Comparison of ENCODE assay signal across 11 cellular contexts in the genomic region with DNA sequence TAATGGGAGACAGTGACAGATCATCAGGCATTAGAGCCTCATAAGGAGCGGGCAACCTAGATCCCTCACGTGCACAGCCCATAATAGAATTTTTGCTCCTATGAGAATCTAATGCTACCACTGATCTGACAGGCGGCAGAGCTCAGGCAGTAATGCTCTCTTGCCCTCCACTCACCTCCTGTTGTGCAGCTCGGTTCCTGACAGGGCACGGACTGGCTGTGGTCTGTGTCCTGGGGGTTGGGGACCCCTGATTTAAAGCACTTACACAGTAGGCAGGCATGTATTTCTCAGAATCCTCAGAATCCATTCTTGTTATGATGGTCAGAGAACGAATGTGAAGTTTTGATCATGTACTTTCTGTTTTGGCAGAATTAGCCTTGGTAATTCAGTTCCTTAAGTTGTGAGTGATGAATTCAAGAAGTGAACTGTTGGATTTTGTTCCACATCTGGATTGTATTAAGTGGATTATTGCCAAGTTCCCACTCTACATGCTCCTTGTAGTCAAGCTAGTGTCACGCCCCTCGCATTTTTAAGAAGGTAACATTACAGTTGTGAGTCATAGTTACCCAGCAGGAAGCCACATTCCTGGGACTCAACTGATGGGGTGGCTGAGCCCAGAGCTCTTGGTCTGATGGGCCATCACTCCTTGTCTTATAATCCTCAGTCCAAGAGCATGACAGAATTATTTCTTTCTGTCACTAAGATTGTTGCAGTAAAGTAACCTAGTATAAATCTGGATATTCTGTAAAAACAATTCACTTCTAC.
DNase-seq lines count a peak whose midpoint lies in the region; ATAC-seq, FAIRE-seq and TF ChIP-seq lines count a peak whose summit lies in the region.
"Had no signal": no experiment of that assay in that cellular context is flagged by ENCODE, and none has a peak within 500 bp of the region (broad histone marks: within the 10 kb centered on the region; RNA-seq: fewer than 3 reads in every experiment).

No MANE protein-coding gene starts in this region.

- H3K9me3 ChIP-seq in DND-41 (ENCODE audit: insufficient read depth, low read length, severe bottlenecking), result no peaks in the 10 kb centered on the region
- H3K9me3 ChIP-seq: HAP-1 had no signal

- FAIRE-seq in endometrium (lab: Jason Lieb, UNC), result peak; percentile 41

- no peaks in the 10 kb centered on the region for H3K27me3 ChIP-seq in DND-41 (ENCODE audit: insufficient read depth, low read length, poor library complexity)

- no peaks in the 10 kb centered on the region for H3K27me3 Mint-ChIP-seq in nephron progenitor cell (ENCODE audit: low read depth, poor library complexity)

- H3K4me1 Mint-ChIP-seq in nephron progenitor cell, result peaks cover 50% of the 10 kb centered on the region

- no peak overlapping the region for H2AFZ ChIP-seq in DND-41 (ENCODE audit: low read depth, low read length)

- no peak overlapping the region for H3K4me3 Mint-ChIP-seq in nephron progenitor cell

- peaks cover 48% of the 10 kb centered on the region for H3K4me1 ChIP-seq in DND-41 (ENCODE audit: insufficient read depth, low read length)
- H3K4me1 ChIP-seq: HAP-1 had no signal

- H3K4me3 ChIP-seq in DND-41 (ENCODE audit: low read depth in 1 of 2, low read length in 2 of 2), result no peak overlapping the region
- H3K4me3 ChIP-seq: HAP-1 had no signal

- 0 out of 2 replicates have a peak overlapping the region, but pooled peaks have one; percentile 15 for H3K27ac ChIP-seq in DND-41 (ENCODE audit: low read length)

- ATAC-seq in DND-41 (ENCODE audit: insufficient read depth, low read depth), result no peak

- H3K79me2 ChIP-seq in DND-41 (ENCODE audit: insufficient read depth, low read length), result 0 out of 2 replicates have a peak, but pooled peaks cover 3% of the 10 kb centered on the region

- H3K9ac ChIP-seq in DND-41 (ENCODE audit: low read depth, low read length), result no peak overlapping the region

- peaks cover 23% of the 10 kb centered on the region for H3K36me3 Mint-ChIP-seq in nephron progenitor cell (ENCODE audit: low read depth)

- H4K20me1 ChIP-seq in DND-41 (ENCODE audit: insufficient read depth, low read length), result no peaks in the 10 kb centered on the region

- H3K9me3 Mint-ChIP-seq in nephron progenitor cell, result peaks cover 12% of the 10 kb centered on the region

- TF ChIP-seq CTCF in DND-41 (IDR thresholded peaks at IDR 0.05; ENCODE audit: borderline replicate concordance, extremely low read depth, low read length, poor library complexity, severe bottlenecking) (no peak), nephron progenitor cell (IDR thresholded peaks at IDR 0.05) (no peak)

- peak overlapping the region; percentile 59 for H3K27ac Mint-ChIP-seq in nephron progenitor cell

- DNase-seq in DND-41 (peak; percentile 10), NCI-H226 (peak; percentile 73), nephron progenitor cell (peak; percentile 19), NCI-H2029 (lab: John Stamatoyannopoulos, UW) (no peak), NCI-H2196 (lab: John Stamatoyannopoulos, UW; ENCODE audit: unreplicated experiment) (no peak)
- DNase-seq in activated CD4-positive, alpha-beta T cell treated with anti-CD3 and anti-CD28 coated beads, Interleukin-2, amount 50 U/mL, for 48 hours, result no peak
- no peak for DNase-seq in effector CD4-positive, alpha-beta T cell
- DNase-seq: activated T-cell treated with anti-CD3 and anti-CD28 coated beads, Interleukin-2, amount 50 U/mL, for 48 hours; MM.1S had no signal

- no peak overlapping the region for H3K4me2 ChIP-seq in DND-41 (ENCODE audit: insufficient read depth, low read length)

- no peaks in the 10 kb centered on the region for H3K36me3 ChIP-seq in DND-41 (ENCODE audit: insufficient read depth, low read length)
- H3K36me3 ChIP-seq: HAP-1 had no signal

Comparison
In these comparisons a context has a peak if more than half of its experiments do, and no peak if none do; other contexts are left out.
1. DNase-seq: peak in DND-41 (single experiment), NCI-H226 (single experiment) and nephron progenitor cell (single experiment); none in NCI-H2029 (single experiment), activated CD4-positive, alpha-beta T cell treated with anti-CD3 and anti-CD28 coated beads, Interleukin-2, amount 50 U/mL, for 48 hours (0 of 2), NCI-H2196 (single experiment) and effector CD4-positive, alpha-beta T cell (single experiment).